In genomic region chr7:48042216-48042615, GRCh38 we compare ENCODE assay signal across 17 cellular contexts. TPM values are rescaled to one million over a fixed set of nuclear protein-coding genes. Genes with fewer than 3 reads are reported as not detected.
DNase-seq lines count a peak whose midpoint lies in the region; ATAC-seq lines count a peak whose summit lies in the region.
"Had no signal": no experiment of that assay in that cellular context is flagged by ENCODE, and none has a peak within 500 bp of the region (broad histone marks: within the 10 kb centered on the region; RNA-seq: fewer than 3 reads in every experiment).

No MANE protein-coding gene starts in this region.

- no peak for ATAC-seq in stimulated activated naive CD8-positive, alpha-beta T cell treated with anti-CD3 and anti-CD28 coated beads, Interleukin-15, Interleukin-2, amounts not matched to agents 100 U/mL and 50 U/mL, for 24 hours
- no peak for ATAC-seq in T-helper 17 cell
- ATAC-seq in HG03460 (IDR thresholded peaks at IDR 0.05; ENCODE audit: unreplicated experiment), result no peak
- ATAC-seq: GM12878 had no signal

- peak overlapping the region; percentile 97 for H3K27ac ChIP-seq in epithelial cell of prostate
- H3K27ac ChIP-seq: colonic mucosa, uterus had no signal

- H3K36me3 Mint-ChIP-seq in stimulated activated naive CD8-positive, alpha-beta T cell treated with anti-CD3 and anti-CD28 coated beads, Interleukin-15, Interleukin-2, amounts not matched to agents 100 ng/mL and 50 ng/mL, for 24 hours (ENCODE audit: low read depth), result no peaks in the 10 kb centered on the region
- H3K36me3 Mint-ChIP-seq in T-helper 17 cell (ENCODE audit: low read depth), result no peaks in the 10 kb centered on the region

- no peak overlapping the region for H3K4me3 Mint-ChIP-seq in stimulated activated naive CD8-positive, alpha-beta T cell treated with anti-CD3 and anti-CD28 coated beads, Interleukin-15, Interleukin-2, amounts not matched to agents 100 ng/mL and 50 ng/mL, for 24 hours
- no peak overlapping the region for H3K4me3 Mint-ChIP-seq in T-helper 17 cell
- H3K4me3 Mint-ChIP-seq: activated CD4-positive, alpha-beta T cell treated with anti-CD3 and anti-CD28 coated beads, Interleukin-2, amount 10 ng/mL, durations not matched to agents 7 days and 5 days had no signal

- no peaks in the 10 kb centered on the region for H3K36me3 ChIP-seq in H7 (replicated peaks; ENCODE audit: control insufficient read depth, insufficient read depth, low read length)
- H3K36me3 ChIP-seq: colonic mucosa, uterus had no signal

- peaks cover 16% of the 10 kb centered on the region for H3K27me3 Mint-ChIP-seq in stimulated activated naive CD8-positive, alpha-beta T cell treated with anti-CD3 and anti-CD28 coated beads, Interleukin-15, Interleukin-2, amounts not matched to agents 100 ng/mL and 50 ng/mL, for 24 hours
- H3K27me3 Mint-ChIP-seq in T-helper 17 cell, result peaks cover 8% of the 10 kb centered on the region

- peaks cover 3% of the 10 kb centered on the region; the same call in 1 of the 2 replicates for H3K27me3 ChIP-seq in H7 (ENCODE audit: control insufficient read depth, insufficient read depth, low read length)
- H3K27me3 ChIP-seq: colonic mucosa, uterus had no signal

- H3K27ac Mint-ChIP-seq in stimulated activated naive CD8-positive, alpha-beta T cell treated with anti-CD3 and anti-CD28 coated beads, Interleukin-15, Interleukin-2, amounts not matched to agents 100 ng/mL and 50 ng/mL, for 24 hours, result peak overlapping the region; percentile 56
- peak overlapping the region; percentile 69 for H3K27ac Mint-ChIP-seq in T-helper 17 cell
- H3K27ac Mint-ChIP-seq: activated CD4-positive, alpha-beta T cell treated with anti-CD3 and anti-CD28 coated beads, Interleukin-2, amount 10 ng/mL, durations not matched to agents 7 days and 5 days had no signal

- H3K9me3 ChIP-seq in T-helper 17 cell (ENCODE audit: control insufficient read depth, low read length, poor library complexity, severe bottlenecking), result no peaks in the 10 kb centered on the region
- H3K9me3 ChIP-seq: colonic mucosa, uterus had no signal

- peaks cover 52% of the 10 kb centered on the region for H3K4me1 Mint-ChIP-seq in stimulated activated naive CD8-positive, alpha-beta T cell treated with anti-CD3 and anti-CD28 coated beads, Interleukin-15, Interleukin-2, amounts not matched to agents 100 ng/mL and 50 ng/mL, for 24 hours (ENCODE audit: low read depth)
- peaks cover 23% of the 10 kb centered on the region for H3K4me1 Mint-ChIP-seq in T-helper 17 cell

- H3K9me3 Mint-ChIP-seq in stimulated activated naive CD8-positive, alpha-beta T cell treated with anti-CD3 and anti-CD28 coated beads, Interleukin-15, Interleukin-2, amounts not matched to agents 100 ng/mL and 50 ng/mL, for 24 hours, result no peaks in the 10 kb centered on the region
- H3K9me3 Mint-ChIP-seq: activated CD4-positive, alpha-beta T cell treated with anti-CD3 and anti-CD28 coated beads, Interleukin-2, amount 10 ng/mL, durations not matched to agents 7 days and 5 days had no signal

- no peak for DNase-seq in stimulated activated naive CD8-positive, alpha-beta T cell treated with anti-CD3 and anti-CD28 coated beads, Interleukin-15, Interleukin-2, amounts not matched to agents 100 U/mL and 50 U/mL, for 24 hours
- DNase-seq in T-helper 17 cell (no peak), epithelial cell of prostate (ENCODE audit: low read depth, low spot score) (no peak), H7 (no peak), mucosa of gallbladder (ENCODE audit: low spot score) (no peak)
- no peak for DNase-seq in NK-92 treated with Interleukin-12 subunit alpha and Interleukin-12 subunit beta, amount 100 ng/mL, for 24 hours (lab: John Stamatoyannopoulos, UW)
- DNase-seq: activated CD4-positive, alpha-beta T cell treated with anti-CD3 and anti-CD28 coated beads, Interleukin-2, amount 10 ng/mL, durations not matched to agents 7 days and 5 days; colonic mucosa; glutamatergic neuron; MM.1S; NCI-H1694 treated with DMSO at 0.1 percent for 48 hours; uterus had no signal

- no peak overlapping the region for H3K4me3 ChIP-seq in H7 (ENCODE audit: insufficient read depth, low read depth, low read length)
- H3K4me3 ChIP-seq: colonic mucosa, GM12878, uterus had no signal

RNA-seq across cellular contexts. Expression of gene C7orf57, which starts 6.9 kb away (rescaled TPM):
- under 1 TPM; 0.29 to 0.30 TPM for total RNA-seq in T-helper 17 cell
- 0.35 and 0.85 TPM in 2 replicates for total RNA-seq in H7 (2014; rRNA removed; shearing (Covaris generic))
- not detected for total RNA-seq in mucosa of gallbladder
- total RNA-seq: epithelial cell of proximal tubule, GM12878, NCI-H460 had no signal

RNA-seq across cellular contexts. Expression of gene SUN3, which starts 13.3 kb away (rescaled TPM):
- not detected for total RNA-seq in T-helper 17 cell
- total RNA-seq in H7 (2014; rRNA removed; shearing (Covaris generic)), result not detected in 2 replicates
- not detected for total RNA-seq in mucosa of gallbladder
- total RNA-seq: colonic mucosa, epithelial cell of proximal tubule, GM12878, NCI-H460, uterus had no signal

RNA-seq across cellular contexts. Expression of gene UPP1, which starts 46.8 kb away (rescaled TPM):
- total RNA-seq in T-helper 17 cell (10 to 100 TPM; 72.1 to 84.6 TPM), mucosa of gallbladder (16.8 TPM)
- total RNA-seq in H7 (2014; rRNA removed; shearing (Covaris generic)), result 32.7 and 46.1 TPM in 2 replicates
